Comparison of ENCODE assay signal across 2 cellular contexts in genomic region chrX:19178402-19178801, GRCh38.
A peak's percentile ranks its signal among the peaks of the same experiment; 100 is the strongest.
TF ChIP-seq lines count a peak whose summit lies in the region.

No MANE protein-coding gene starts in this region.

TF ChIP-seq in A549, 52 proteins besides CTCF, POLR2A, EP300 and RAD21 (continued from another document):
- TF ChIP-seq, protein P1, sequence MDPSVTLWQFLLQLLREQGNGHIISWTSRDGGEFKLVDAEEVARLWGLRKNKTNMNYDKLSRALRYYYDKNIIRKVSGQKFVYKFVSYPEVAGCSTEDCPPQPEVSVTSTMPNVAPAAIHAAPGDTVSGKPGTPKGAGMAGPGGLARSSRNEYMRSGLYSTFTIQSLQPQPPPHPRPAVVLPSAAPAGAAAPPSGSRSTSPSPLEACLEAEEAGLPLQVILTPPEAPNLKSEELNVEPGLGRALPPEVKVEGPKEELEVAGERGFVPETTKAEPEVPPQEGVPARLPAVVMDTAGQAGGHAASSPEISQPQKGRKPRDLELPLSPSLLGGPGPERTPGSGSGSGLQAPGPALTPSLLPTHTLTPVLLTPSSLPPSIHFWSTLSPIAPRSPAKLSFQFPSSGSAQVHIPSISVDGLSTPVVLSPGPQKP (IDR thresholded peaks at IDR 0.05; ENCODE audit: low read depth, low read length) = no peak
- TF ChIP-seq ESRRA (IDR thresholded peaks at IDR 0.05; ENCODE audit: borderline replicate concordance, low read length) = no peak

TF ChIP-seq in K562, 482 proteins besides CTCF, POLR2A, EP300 and RAD21 (continued from another document):
- TF ChIP-seq HMG20A (CRISPR knock-in tag; conservative IDR thresholded peaks at IDR 0.05) (no peak), MAFF (IDR thresholded peaks at IDR 0.05; ENCODE audit: low read length) (peak; percentile 32)
TF ChIP-seq in K562: peak in this region for 5.
